Comparison of ENCODE assay signal across 9 cellular contexts in the genomic region with DNA sequence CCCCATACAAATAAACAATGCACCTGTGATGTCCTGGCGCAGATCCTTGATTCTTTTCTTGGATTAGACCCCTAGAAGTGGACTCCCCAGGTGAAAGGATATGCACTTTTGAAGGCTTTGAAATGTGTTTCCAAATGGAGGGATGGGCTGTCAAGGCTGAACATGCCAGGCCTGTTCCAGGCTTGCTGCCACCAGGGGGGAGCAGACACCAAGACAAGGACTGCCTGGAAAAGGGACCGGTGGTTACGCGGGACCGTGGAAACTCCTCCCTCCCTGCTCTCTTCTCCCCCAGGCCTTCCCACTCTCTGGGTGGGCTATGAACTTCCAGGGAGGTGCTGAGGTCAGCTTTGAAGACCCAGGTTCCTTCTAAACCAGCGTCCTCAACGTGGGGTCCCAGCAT. TPM values are rescaled to one million over a fixed set of nuclear protein-coding genes. Genes with fewer than 3 reads are reported as not detected.
DNase-seq lines count a peak whose midpoint lies in the region; ATAC-seq and TF ChIP-seq lines count a peak whose summit lies in the region.
"Had no signal": no experiment of that assay in that cellular context is flagged by ENCODE, and none has a peak within 500 bp of the region (broad histone marks: within the 10 kb centered on the region; RNA-seq: fewer than 3 reads in every experiment).

No MANE protein-coding gene starts in this region.

- peaks cover 3% of the 10 kb centered on the region for H3K4me1 ChIP-seq in neural progenitor cell

- no peaks in the 10 kb centered on the region for H4K20me1 ChIP-seq in neural progenitor cell (ENCODE audit: low read depth)

- H3K4me3 ChIP-seq in MG63 (no peak overlapping the region), neural progenitor cell (no peak overlapping the region)

- H3K9me3 Mint-ChIP-seq in chondrocyte (ENCODE audit: low read depth) (no peaks in the 10 kb centered on the region), neural progenitor cell (no peaks in the 10 kb centered on the region)
- H3K9me3 Mint-ChIP-seq in stimulated activated memory B cell treated with anti-CD40 and anti-IgM and Interleukin-4, amounts not matched to agents 10 μg/mL and 1 μg/mL and 100 μg/mL, for 72 hours: no peaks in the 10 kb centered on the region

- H3K9me3 ChIP-seq in MG63 (no peaks in the 10 kb centered on the region), neural progenitor cell (ENCODE audit: low read depth) (no peaks in the 10 kb centered on the region)

- H3K79me2 ChIP-seq in neural progenitor cell (ENCODE audit: low read depth): no peaks in the 10 kb centered on the region

- H2AFZ ChIP-seq in neural progenitor cell (replicated peaks): peak overlapping the region; percentile 90

- no peak overlapping the region for H3K4me3 Mint-ChIP-seq in chondrocyte (ENCODE audit: unreplicated experiment)
- no peak overlapping the region for H3K4me3 Mint-ChIP-seq in neural progenitor cell
- H3K4me3 Mint-ChIP-seq in stimulated activated memory B cell treated with anti-CD40 and anti-IgM and Interleukin-4, amounts not matched to agents 10 μg/mL and 1 μg/mL and 100 μg/mL, for 72 hours: no peak overlapping the region

- no peaks in the 10 kb centered on the region for H3K4me1 Mint-ChIP-seq in chondrocyte (ENCODE audit: low read depth)
- H3K4me1 Mint-ChIP-seq in neural progenitor cell: peaks cover 34% of the 10 kb centered on the region
- no peaks in the 10 kb centered on the region for H3K4me1 Mint-ChIP-seq in stimulated activated memory B cell treated with anti-CD40 and anti-IgM and Interleukin-4, amounts not matched to agents 10 μg/mL and 1 μg/mL and 100 μg/mL, for 72 hours

- DNase-seq in DMS53 (lab: John Stamatoyannopoulos, UW) (peak; percentile 72), DMS53 treated with DMSO at 0.1 percent for 48 hours (lab: John Stamatoyannopoulos, UW; ENCODE audit: unreplicated experiment) (no peak), MG63 (peak; percentile 14), chondrocyte (ENCODE audit: low spot score) (no peak), neural progenitor cell (ENCODE audit: low spot score) (peak; percentile 80)
- DNase-seq: T-helper 1 cell had no signal

- peak overlapping the region; percentile 57 for H3K4me2 ChIP-seq in neural progenitor cell

- peaks cover 53% of the 10 kb centered on the region for H3K27me3 Mint-ChIP-seq in chondrocyte (ENCODE audit: low read depth)
- peaks cover 28% of the 10 kb centered on the region for H3K27me3 Mint-ChIP-seq in neural progenitor cell (ENCODE audit: insufficient read depth, low read depth)
- H3K27me3 Mint-ChIP-seq in stimulated activated memory B cell treated with anti-CD40 and anti-IgM and Interleukin-4, amounts not matched to agents 10 μg/mL and 1 μg/mL and 100 μg/mL, for 72 hours: peaks cover 55% of the 10 kb centered on the region

- TF ChIP-seq CTCF in chondrocyte (IDR thresholded peaks at IDR 0.05) (peak; percentile 82), neural progenitor cell (IDR thresholded peaks at IDR 0.05) (peak; percentile 87)

- H3K27ac Mint-ChIP-seq in chondrocyte (ENCODE audit: unreplicated experiment): no peak overlapping the region
- peak overlapping the region; percentile 76 for H3K27ac Mint-ChIP-seq in neural progenitor cell
- no peak overlapping the region for H3K27ac Mint-ChIP-seq in stimulated activated memory B cell treated with anti-CD40 and anti-IgM and Interleukin-4, amounts not matched to agents 10 μg/mL and 1 μg/mL and 100 μg/mL, for 72 hours

- no peaks in the 10 kb centered on the region for H3K36me3 Mint-ChIP-seq in chondrocyte (ENCODE audit: low read depth)
- H3K36me3 Mint-ChIP-seq in neural progenitor cell: no peaks in the 10 kb centered on the region
- H3K36me3 Mint-ChIP-seq in stimulated activated memory B cell treated with anti-CD40 and anti-IgM and Interleukin-4, amounts not matched to agents 10 μg/mL and 1 μg/mL and 100 μg/mL, for 72 hours: no peaks in the 10 kb centered on the region

- H3K27me3 ChIP-seq in MG63 (peaks cover 6% of the 10 kb centered on the region; the same call in 1 of the 2 replicates), neural progenitor cell (no peaks in the 10 kb centered on the region)

- no peaks in the 10 kb centered on the region for H3F3A ChIP-seq in neural progenitor cell (ENCODE audit: low read depth)

- H3K36me3 ChIP-seq in MG63 (no peaks in the 10 kb centered on the region), neural progenitor cell (no peaks in the 10 kb centered on the region)

- no peak overlapping the region for H3K9ac ChIP-seq in neural progenitor cell

- no peak overlapping the region for H3K27ac ChIP-seq in neural progenitor cell

- ATAC-seq in HG02623 (IDR thresholded peaks at IDR 0.05; ENCODE audit: unreplicated experiment) (no peak), HG03159 (IDR thresholded peaks at IDR 0.05; ENCODE audit: unreplicated experiment) (no peak)
- ATAC-seq in stimulated activated memory B cell treated with anti-CD40 and anti-IgM and Interleukin-4, amounts not matched to agents 10 μg/mL and 1 μg/mL and 100 μg/mL, for 72 hours: no peak

RNA-seq across cellular contexts. Expression of gene C1QB, which starts 12.7 kb away (rescaled TPM):
- not detected in 2 replicates for total RNA-seq in MG63 (2014; rRNA removed; shearing (Covaris generic); ENCODE audit: low replicate concordance)
- total RNA-seq in chondrocyte (not detected in 3 replicates), neural progenitor cell (ENCODE audit: low replicate concordance) (not detected in 2 replicates)

RNA-seq across cellular contexts. Expression of gene C1QC, which starts 22.3 kb away (rescaled TPM):
- not detected in 2 replicates for total RNA-seq in MG63 (2014; rRNA removed; shearing (Covaris generic); ENCODE audit: low replicate concordance)
- total RNA-seq in chondrocyte: not detected in 3 replicates
- not detected in 2 replicates for total RNA-seq in neural progenitor cell (ENCODE audit: low replicate concordance)

RNA-seq across cellular contexts. Expression of gene C1QA, which starts 29.3 kb away (rescaled TPM):
- not detected in 2 replicates for total RNA-seq in MG63 (2014; rRNA removed; shearing (Covaris generic); ENCODE audit: low replicate concordance)
- total RNA-seq in chondrocyte: not detected in 3 replicates
- total RNA-seq in neural progenitor cell (ENCODE audit: low replicate concordance): not detected in 2 replicates

RNA-seq across cellular contexts. Expression of gene EPHB2, which starts 44.9 kb away (rescaled TPM):
- total RNA-seq in MG63 (2014; rRNA removed; shearing (Covaris generic); ENCODE audit: low replicate concordance): 19.6 TPM in 2 replicates
- 44.6 to 57.5 TPM (median 48.0 TPM) in 3 replicates for total RNA-seq in chondrocyte
- total RNA-seq in neural progenitor cell (ENCODE audit: low replicate concordance): 38.3 and 80.2 TPM in 2 replicates

Comparison
In these comparisons a context has a peak if more than half of its experiments do, and no peak if none do; other contexts are left out.
1. DNase-seq: peak in DMS53 (single experiment), MG63 (single experiment) and neural progenitor cell (single experiment); none in DMS53 treated with DMSO at 0.1 percent for 48 hours (single experiment) and chondrocyte (single experiment).